Comparison of ENCODE assay signal across 20 cellular contexts in genomic region chr11:100316990-100317389, GRCh38.
DNase-seq lines count a peak whose midpoint lies in the region; ATAC-seq and TF ChIP-seq lines count a peak whose summit lies in the region.
"Had no signal": no experiment of that assay in that cellular context is flagged by ENCODE, and none has a peak within 500 bp of the region (broad histone marks: within the 10 kb centered on the region; RNA-seq: fewer than 3 reads in every experiment).

No MANE protein-coding gene starts in this region.

- H3K36me3 Mint-ChIP-seq in GM23338 (ENCODE audit: low read depth): no peaks in the 10 kb centered on the region
- H3K36me3 Mint-ChIP-seq: CD14-positive monocyte; CD8-positive, alpha-beta T cell; IgD-negative memory B cell had no signal

- H3K18ac ChIP-seq in neuronal stem cell (ENCODE audit: low read length): no peak overlapping the region

- H2AFZ ChIP-seq in GM23338 (peak overlapping the region; percentile 78; the same call in 1 of the 2 replicates), neural cell (ENCODE audit: low read depth, low read length) (no peak overlapping the region), neuronal stem cell (ENCODE audit: low read length) (peak overlapping the region; percentile 71)
- H2AFZ ChIP-seq: GM23248 had no signal

- no peak overlapping the region for H3K27ac ChIP-seq in GM23338 (ENCODE audit: low read depth)
- H3K27ac ChIP-seq in neural cell (ENCODE audit: low read length): no peak overlapping the region
- no peak overlapping the region for H3K27ac ChIP-seq in neuronal stem cell (replicated peaks; ENCODE audit: low read length)
- H3K27ac ChIP-seq: BLaER1, GM23248 had no signal

- H3K4me3 Mint-ChIP-seq in GM23338: no peak overlapping the region
- H3K4me3 Mint-ChIP-seq: CD14-positive monocyte; CD8-positive, alpha-beta T cell; IgD-negative memory B cell had no signal

- H3F3A ChIP-seq in GM23338 (replicated peaks; ENCODE audit: low read depth) (no peaks in the 10 kb centered on the region), neural cell (ENCODE audit: insufficient read depth, low read length, poor library complexity, severe bottlenecking) (no peaks in the 10 kb centered on the region)

- H3K14ac ChIP-seq in neuronal stem cell (ENCODE audit: low read length): no peak overlapping the region

- no peak for TF ChIP-seq RAD21 in neural cell (conservative IDR thresholded peaks at IDR 0.05)

- H3K27me3 ChIP-seq in GM23338 (ENCODE audit: insufficient read depth): no peaks in the 10 kb centered on the region
- no peaks in the 10 kb centered on the region for H3K27me3 ChIP-seq in neural cell (ENCODE audit: insufficient read depth, low read depth, low read length)
- no peaks in the 10 kb centered on the region for H3K27me3 ChIP-seq in neuronal stem cell (ENCODE audit: control insufficient read depth in 3 of 3, insufficient read depth in 3 of 3, low read depth in 1 of 3, low read length in 3 of 3)
- H3K27me3 ChIP-seq: BLaER1 had no signal

- no peaks in the 10 kb centered on the region for H3K9me3 Mint-ChIP-seq in GM23338

- H3K4ac ChIP-seq in neuronal stem cell (ENCODE audit: low read length): no peak overlapping the region

- H2BK15ac ChIP-seq in neuronal stem cell (ENCODE audit: low read length): no peak overlapping the region

- no peak overlapping the region for H2BK12ac ChIP-seq in neuronal stem cell (ENCODE audit: low read length)

- H3K4me2 ChIP-seq in GM23338 (no peak overlapping the region), neural cell (ENCODE audit: low read length) (no peak overlapping the region), neuronal stem cell (ENCODE audit: insufficient read depth, low read length, poor library complexity, severe bottlenecking) (no peak overlapping the region)
- H3K4me2 ChIP-seq: BLaER1 had no signal

- WGBS in neuronal stem cell (ENCODE audit: extremely low coverage in 2 of 2, insufficient read length in 2 of 2, insufficient replicate concordance in 1 of 2), 2 donors: no CpG with 5 or more reads among the region's 2 CpGs

- no peak for ATAC-seq in GM23338
- ATAC-seq in GM18870 (IDR thresholded peaks at IDR 0.05; ENCODE audit: unreplicated experiment): no peak
- ATAC-seq: CD8-positive, alpha-beta T cell; GM12878; HepG2 had no signal

- H4K91ac ChIP-seq in neuronal stem cell (ENCODE audit: low read depth, low read length, poor library complexity): no peak overlapping the region

- H3K4me1 ChIP-seq in GM23338 (ENCODE audit: insufficient read depth): 0 out of 2 replicates have a peak, but pooled peaks cover 9% of the 10 kb centered on the region
- H3K4me1 ChIP-seq in neuronal stem cell (ENCODE audit: control insufficient read depth in 2 of 2, insufficient read depth in 1 of 2, low read depth in 1 of 2, low read length in 2 of 2): peaks cover 0 to 3% of the 10 kb centered on the region in 2 donors
- H3K4me1 ChIP-seq: BLaER1 had no signal

- TF ChIP-seq CTCF in GM23338 (conservative IDR thresholded peaks at IDR 0.05; ENCODE audit: low read depth in 2 of 2) (no peak), neural cell (IDR thresholded peaks at IDR 0.05; ENCODE audit: poor library complexity, severe bottlenecking) (no peak)

- H3K23ac ChIP-seq in neuronal stem cell (ENCODE audit: low read depth, low read length, poor library complexity): no peak overlapping the region

- no peak overlapping the region for H3K9ac ChIP-seq in neural cell (ENCODE audit: low read length)
- H3K9ac ChIP-seq in neuronal stem cell (ENCODE audit: low read depth, low read length, poor library complexity): no peak overlapping the region
- H3K9ac ChIP-seq: BLaER1, GM23248 had no signal

- H3K4me3 ChIP-seq in GM23338 (no peak overlapping the region), neural cell (ENCODE audit: low read length) (no peak overlapping the region), neuronal stem cell (ENCODE audit: low read length in 2 of 2) (no peak overlapping the region)
- H3K4me3 ChIP-seq: BLaER1, GM12878, GM23248 had no signal

- no peaks in the 10 kb centered on the region for H3K9me2 ChIP-seq in GM23338 (ENCODE audit: insufficient read depth)
- no peaks in the 10 kb centered on the region for H3K9me2 ChIP-seq in neural cell (ENCODE audit: insufficient read depth, low read length)

- H3K27ac Mint-ChIP-seq in GM23338: no peak overlapping the region
- H3K27ac Mint-ChIP-seq: CD14-positive monocyte; CD8-positive, alpha-beta T cell; IgD-negative memory B cell had no signal

- H2BK120ac ChIP-seq in neuronal stem cell (ENCODE audit: low read depth, low read length): no peak overlapping the region

- H3K79me1 ChIP-seq in neuronal stem cell (ENCODE audit: low read depth, low read length): no peaks in the 10 kb centered on the region

- H2BK5ac ChIP-seq in neuronal stem cell (ENCODE audit: low read length): no peak overlapping the region

- H3K9me3 ChIP-seq in neural cell (ENCODE audit: low read length): no peaks in the 10 kb centered on the region
- H3K9me3 ChIP-seq in neuronal stem cell (replicated peaks in 1 of 2; ENCODE audit: control insufficient read depth in 2 of 2, insufficient read depth in 1 of 2, low read depth in 1 of 2, low read length in 2 of 2): no peaks in the 10 kb centered on the region
- H3K9me3 ChIP-seq: BLaER1 had no signal

- H4K20me1 ChIP-seq in GM23338 (replicated peaks; ENCODE audit: insufficient read depth) (no peaks in the 10 kb centered on the region), neural cell (ENCODE audit: insufficient read depth) (no peaks in the 10 kb centered on the region)
- H4K20me1 ChIP-seq: BLaER1 had no signal

- peaks cover 9% of the 10 kb centered on the region for H3K4me1 Mint-ChIP-seq in GM23338
- H3K4me1 Mint-ChIP-seq: CD14-positive monocyte, IgD-negative memory B cell had no signal

- no peak overlapping the region for H4K8ac ChIP-seq in neuronal stem cell (ENCODE audit: low read depth, low read length)

- DNase-seq in GM23338 (ENCODE audit: low spot score) (no peak), NCI-H146 treated with DMSO at 0.1 percent for 48 hours (lab: John Stamatoyannopoulos, UW; ENCODE audit: unreplicated experiment) (peak; percentile 43), neuronal stem cell (ENCODE audit: low spot score) (no peak), T1000 (lab: John Stamatoyannopoulos, UW) (no peak)
- no peak for DNase-seq in activated effector memory CD4-positive, alpha-beta T cell treated with anti-CD3 and anti-CD28 coated beads, Interleukin-2, amount 50 U/mL, for 16 hours
- DNase-seq: 8988T; Calu3; CD8-positive, alpha-beta T cell; DMS53; DND-41; EL; GM23248; H7 had no signal

- no peaks in the 10 kb centered on the region for H3K27me3 Mint-ChIP-seq in GM23338 (ENCODE audit: insufficient read depth, low read depth, poor library complexity)
- H3K27me3 Mint-ChIP-seq: IgD-negative memory B cell had no signal

- H3K79me2 ChIP-seq in GM23338 (replicated peaks; ENCODE audit: insufficient read depth): no peaks in the 10 kb centered on the region
- H3K79me2 ChIP-seq in neural cell (replicated peaks; ENCODE audit: insufficient read depth, low read length): no peaks in the 10 kb centered on the region

- TF ChIP-seq EP300 in neural cell (conservative IDR thresholded peaks at IDR 0.05; ENCODE audit: poor library complexity, severe bottlenecking): peak; percentile 59

- H3K36me3 ChIP-seq in GM23338 (ENCODE audit: insufficient read depth) (no peaks in the 10 kb centered on the region), neural cell (ENCODE audit: insufficient read depth, low read length) (no peaks in the 10 kb centered on the region), neuronal stem cell (replicated peaks in 1 of 2; ENCODE audit: control insufficient read depth in 2 of 2, insufficient read depth in 2 of 2, low read length in 2 of 2) (no peaks in the 10 kb centered on the region)
- H3K36me3 ChIP-seq: BLaER1 had no signal

- no peak overlapping the region for H2AK5ac ChIP-seq in neuronal stem cell (ENCODE audit: low read depth, low read length)

TF ChIP-seq in neural cell, 6 proteins besides CTCF, POLR2A, EP300 and RAD21:
- no peak for TF ChIP-seq TAF1 (IDR thresholded peaks at IDR 0.05; ENCODE audit: low read depth)
- peak; percentile 64 for TF ChIP-seq POLR2AphosphoS5 (IDR thresholded peaks at IDR 0.05)
- TF ChIP-seq, protein P1, sequence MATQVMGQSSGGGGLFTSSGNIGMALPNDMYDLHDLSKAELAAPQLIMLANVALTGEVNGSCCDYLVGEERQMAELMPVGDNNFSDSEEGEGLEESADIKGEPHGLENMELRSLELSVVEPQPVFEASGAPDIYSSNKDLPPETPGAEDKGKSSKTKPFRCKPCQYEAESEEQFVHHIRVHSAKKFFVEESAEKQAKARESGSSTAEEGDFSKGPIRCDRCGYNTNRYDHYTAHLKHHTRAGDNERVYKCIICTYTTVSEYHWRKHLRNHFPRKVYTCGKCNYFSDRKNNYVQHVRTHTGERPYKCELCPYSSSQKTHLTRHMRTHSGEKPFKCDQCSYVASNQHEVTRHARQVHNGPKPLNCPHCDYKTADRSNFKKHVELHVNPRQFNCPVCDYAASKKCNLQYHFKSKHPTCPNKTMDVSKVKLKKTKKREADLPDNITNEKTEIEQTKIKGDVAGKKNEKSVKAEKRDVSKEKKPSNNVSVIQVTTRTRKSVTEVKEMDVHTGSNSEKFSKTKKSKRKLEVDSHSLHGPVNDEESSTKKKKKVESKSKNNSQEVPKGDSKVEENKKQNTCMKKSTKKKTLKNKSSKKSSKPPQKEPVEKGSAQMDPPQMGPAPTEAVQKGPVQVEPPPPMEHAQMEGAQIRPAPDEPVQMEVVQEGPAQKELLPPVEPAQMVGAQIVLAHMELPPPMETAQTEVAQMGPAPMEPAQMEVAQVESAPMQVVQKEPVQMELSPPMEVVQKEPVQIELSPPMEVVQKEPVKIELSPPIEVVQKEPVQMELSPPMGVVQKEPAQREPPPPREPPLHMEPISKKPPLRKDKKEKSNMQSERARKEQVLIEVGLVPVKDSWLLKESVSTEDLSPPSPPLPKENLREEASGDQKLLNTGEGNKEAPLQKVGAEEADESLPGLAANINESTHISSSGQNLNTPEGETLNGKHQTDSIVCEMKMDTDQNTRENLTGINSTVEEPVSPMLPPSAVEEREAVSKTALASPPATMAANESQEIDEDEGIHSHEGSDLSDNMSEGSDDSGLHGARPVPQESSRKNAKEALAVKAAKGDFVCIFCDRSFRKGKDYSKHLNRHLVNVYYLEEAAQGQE (IDR thresholded peaks at IDR 0.05; ENCODE audit: borderline replicate concordance): no peak
- TF ChIP-seq EZH2 (IDR thresholded peaks at IDR 0.05; ENCODE audit: borderline replicate concordance, insufficient read depth, low read length, poor library complexity, severe bottlenecking): no peak
